In genomic region chr22:42090596-42091445, GRCh38 we compare ENCODE assay signal across 8 cellular contexts. TPM values are rescaled to one million over a fixed set of nuclear protein-coding genes. Genes with fewer than 3 reads are reported as not detected.
DNase-seq lines count a peak whose midpoint lies in the region; ATAC-seq, FAIRE-seq and TF ChIP-seq lines count a peak whose summit lies in the region.

Gene NDUFA6, minus strand, starts transcription at chr22:42090772. Its CDS starts 28 bp downstream, at chr22:42090744.

- WGBS in HepG2 (ENCODE audit: low lambda C conversion rate): 2% methylated on average over 17 of the region's 70 CpGs

- ATAC-seq in GM19351 (IDR thresholded peaks at IDR 0.05; ENCODE audit: unreplicated experiment): peak; percentile 85
- peak; percentile 73 for ATAC-seq in HG03558 (IDR thresholded peaks at IDR 0.05; ENCODE audit: extremely low read depth, unreplicated experiment)
- ATAC-seq in HepG2: peak; percentile 95

- TF ChIP-seq CTCF in C4-2B (conservative IDR thresholded peaks at IDR 0.05): peak; percentile 99
- peak; percentile 100 for TF ChIP-seq CTCF in HepG2 (CRISPR knock-in tag; IDR thresholded peaks at IDR 0.05)

- H3K4me3 ChIP-seq in HepG2 (replicated peaks in 1 of 3; ENCODE audit: insufficient read depth in 1 of 3, low read depth in 2 of 3, low read length in 3 of 3): peak within 1 kb of the TSS; percentile 84 to 98 (median 91)

- DNase-seq in NCI-H748 treated with DMSO at 0.1 percent for 48 hours (lab: John Stamatoyannopoulos, UW): peak; percentile 95
- DNase-seq in activated CD4-positive, alpha-beta T cell treated with anti-CD3 and anti-CD28 coated beads, Interleukin-2, amount 50 U/mL, for 4 hours: peak; percentile 98
- peak; percentile 99 for DNase-seq in dermis blood vessel endothelial cell
- peak; percentile 97 for DNase-seq in HepG2 (ENCODE audit: low spot score)
- peak; percentile 99 for DNase-seq in stimulated activated CD4-positive, alpha-beta T cell treated with anti-CD3 and anti-CD28 coated beads, Interleukin-4, amount 100 ng/mL, for 24 hours

- no peaks in the 10 kb centered on the region for H3K27me3 ChIP-seq in HepG2 (ENCODE audit: control insufficient read depth in 1 of 2, insufficient read depth in 2 of 2, low read length in 2 of 2)

- no peaks in the 10 kb centered on the region for H4K20me1 ChIP-seq in HepG2 (ENCODE audit: insufficient read depth, low read length)

- peak within 1 kb of the TSS; percentile 98 for H3K9ac ChIP-seq in HepG2 (ENCODE audit: insufficient read depth, low read depth, low read length)

- POLR2A ChIA-PET in HepG2 (lab: Yijun Ruan, JAX): interaction anchor here (0.6 to 4.3 kb wide), 17 partner anchors 11 to 346 kb away, joined by 3 to 89 read pairs (median 4); partner anchors contain the start of genes CCDC134, CENPM, NAGA and SMDT1

- TF ChIP-seq EP300 in HepG2 (IDR thresholded peaks at IDR 0.05; ENCODE audit: low read depth in 2 of 2, low read length in 2 of 2) (peak in 1 of 2 experiments; percentile 53; a peak in 1 of 4 replicates), HepG2 (CRISPR knock-in tag; IDR thresholded peaks at IDR 0.05; ENCODE audit: borderline replicate concordance) (no peak; the same call in 1 of the 2 replicates)

- intact Hi-C loops in HepG2 (cut with micrococcal nuclease; ENCODE audit: unreplicated experiment): loop anchor here (1.0 kb wide), 2 partner anchors 11 to 22 kb away; no protein-coding TSS in a partner anchor

- no peak within 1 kb of the TSS for H2AFZ ChIP-seq in HepG2 (ENCODE audit: low read length)

- H3K4me1 ChIP-seq in HepG2 (ENCODE audit: insufficient read depth, low read length): peaks cover 23% of the 10 kb centered on the region

- no peaks in the 10 kb centered on the region for H3K9me3 ChIP-seq in HepG2 (ENCODE audit: low read length)

- in situ Hi-C loops in HepG2 (cut with HindIII; ENCODE audit: extremely low pct_ligation_motif_present, low pct_unique_long_range_greater_than_20kb): no loop called here

- TF ChIP-seq RAD21 in HepG2 (CRISPR knock-in tag; IDR thresholded peaks at IDR 0.05): peak; percentile 98

- CTCF ChIA-PET in HepG2 (lab: Yijun Ruan, JAX; ENCODE audit: low intra/inter-chr PET ratio, low total read pairs): interaction anchor here (0.7 to 3.4 kb wide), 3 partner anchors 11 to 347 kb away, joined by 3 to 35 read pairs (median 3); partner anchors contain the start of gene SMDT1

- peak; percentile 88 for FAIRE-seq in HepG2 (lab: Jason Lieb, UNC)

- H3K4me2 ChIP-seq in HepG2 (ENCODE audit: low read depth, low read length): peak within 1 kb of the TSS; percentile 86

- no TSS peak for BruUV-seq in HepG2 (replicated peaks; lab: Mats Ljungman, UMichigan)

- TF ChIP-seq POLR2A in HepG2 (IDR thresholded peaks at IDR 0.05; ENCODE audit: insufficient read depth in 1 of 2, low read depth in 2 of 2, low read length in 2 of 2): peak; percentile 86 to 96

- H3K27ac ChIP-seq in C4-2B: peak within 1 kb of the TSS; percentile 97
- H3K27ac ChIP-seq in HepG2 (ENCODE audit: extremely low read length, insufficient read depth, low read length): peak within 1 kb of the TSS; percentile 99

- H3K36me3 ChIP-seq in HepG2 (replicated peaks in 1 of 2; ENCODE audit: control insufficient read depth in 1 of 2, insufficient read depth in 2 of 2, low read length in 2 of 2): peaks cover 8 to 14% of the 10 kb centered on the region in 2 experiments

- H3K79me2 ChIP-seq in HepG2 (ENCODE audit: insufficient read depth, low read length): peaks cover 17% of the 10 kb centered on the region

TF ChIP-seq in HepG2, 621 proteins besides CTCF, POLR2A, EP300 and RAD21 (continues in another document):
- no peak; the same call in 1 of the 2 replicates for TF ChIP-seq SOX13 (IDR thresholded peaks at IDR 0.05)
- peak in 1 of 2 experiments; percentile 7; a peak in 1 of 4 replicates for TF ChIP-seq SOX13 (CRISPR knock-in tag; conservative IDR thresholded peaks at IDR 0.05 in 1 of 2, IDR thresholded peaks at IDR 0.05 in 1 of 2)
- TF ChIP-seq PREB (CRISPR knock-in tag; IDR thresholded peaks at IDR 0.05): no peak
- TF ChIP-seq ZNF737 (CRISPR knock-in tag; IDR thresholded peaks at IDR 0.05; ENCODE audit: borderline replicate concordance): no peak
- TF ChIP-seq NR3C1 (CRISPR knock-in tag; IDR thresholded peaks at IDR 0.05): no peak
- peak; percentile 62; the same call in 1 of the 2 replicates for TF ChIP-seq GZF1 (CRISPR knock-in tag; IDR thresholded peaks at IDR 0.05)
- peak; percentile 88; the same call in 1 of the 2 replicates for TF ChIP-seq CHCHD3 (CRISPR knock-in tag; IDR thresholded peaks at IDR 0.05)
- TF ChIP-seq NFE2L2 (IDR thresholded peaks at IDR 0.05; ENCODE audit: low read length): no peak
- TF ChIP-seq ZNF704 (CRISPR knock-in tag; IDR thresholded peaks at IDR 0.05; ENCODE audit: borderline replicate concordance): peak; percentile 89
- TF ChIP-seq TBL1XR1 (IDR thresholded peaks at IDR 0.05; ENCODE audit: borderline replicate concordance, low read length, partially characterized antibody): no peak
- TF ChIP-seq JARID2 (CRISPR knock-in tag; IDR thresholded peaks at IDR 0.05; ENCODE audit: insufficient replicate concordance): no peak
- TF ChIP-seq TRAFD1 (CRISPR knock-in tag; IDR thresholded peaks at IDR 0.05; ENCODE audit: borderline replicate concordance): no peak
- no peak for TF ChIP-seq NR1H2 (CRISPR knock-in tag; IDR thresholded peaks at IDR 0.05; ENCODE audit: borderline replicate concordance, low read depth)

RNA-seq across cellular contexts. Expression of gene NDUFA6, which starts in this region (rescaled TPM):
- total RNA-seq in dermis blood vessel endothelial cell: 38.1 and 42.7 TPM in 2 replicates
- 87.8 and 107 TPM in 2 replicates for total RNA-seq in HepG2 (2016; rRNA removed; fragmentation: Illumina TruSeq; extraction: Trizol)
- total RNA-seq in HepG2 (2016; cell fraction: cytosol; rRNA removed; fragmentation: Illumina TruSeq; extraction: Trizol; ENCODE audit: low read depth): 30.3 and 32.0 TPM in 2 replicates
- total RNA-seq in HepG2 (2016; cell fraction: insoluble cytoplasmic fraction; rRNA removed; fragmentation: Illumina TruSeq; extraction: Trizol): 97.5 and 126 TPM in 2 replicates
- 35.9 and 38.9 TPM in 2 replicates for total RNA-seq in HepG2 (2016; cell fraction: membrane; rRNA removed; fragmentation: Illumina TruSeq; extraction: Trizol)
- total RNA-seq in HepG2 (2016; cell fraction: nucleus; rRNA removed; fragmentation: Illumina TruSeq; extraction: Trizol): 42.2 and 49.2 TPM in 2 replicates
- 64.4 and 68.5 TPM in 2 replicates for polyA plus RNA-seq in HepG2 (2011; rRNA removed)
- 57.0 and 63.1 TPM in 2 replicates for polyA plus RNA-seq in HepG2 (2011; cell fraction: cytosol; rRNA removed)
- 12.8 and 16.1 TPM in 2 replicates for polyA plus RNA-seq in HepG2 (2011; cell fraction: nucleus; rRNA removed)
- 89.3 and 94.8 TPM in 2 replicates for polyA plus RNA-seq in HepG2 (2012)
- polyA plus RNA-seq in HepG2 (2016; cell fraction: cytosol; fragmentation: Illumina TruSeq; extraction: Trizol; ENCODE audit: low read depth): 38.8 and 39.9 TPM in 2 replicates
- polyA plus RNA-seq in HepG2 (2016; cell fraction: insoluble cytoplasmic fraction; fragmentation: Illumina TruSeq; extraction: Trizol; ENCODE audit: low read depth): 148 TPM in 2 replicates
- 33.5 and 37.6 TPM in 2 replicates for polyA plus RNA-seq in HepG2 (2016; cell fraction: membrane; fragmentation: Illumina TruSeq; extraction: Trizol; ENCODE audit: low read depth)
- polyA plus RNA-seq in HepG2 (2016; cell fraction: nucleus; fragmentation: Illumina TruSeq; extraction: Trizol; ENCODE audit: insufficient read depth, low read depth): 91.1 and 93.0 TPM in 2 replicates
- 16.6 and 26.0 TPM in 2 replicates for polyA minus RNA-seq in HepG2 (2011; rRNA and poly(A)+ RNA removed; ENCODE audit: low replicate concordance)
- polyA minus RNA-seq in HepG2 (2011; cell fraction: cytosol; rRNA and poly(A)+ RNA removed): 16.4 and 21.7 TPM in 2 replicates
- polyA minus RNA-seq in HepG2 (2011; cell fraction: nucleus; rRNA and poly(A)+ RNA removed): 16.2 and 17.2 TPM in 2 replicates

Comparison
In these comparisons a context has a peak if more than half of its experiments do, and no peak if none do; other contexts are left out.
1. Peak in every context shown above with its lines: DNase-seq, ATAC-seq, H3K4me3 ChIP-seq and H3K27ac ChIP-seq.